In the genomic region with DNA sequence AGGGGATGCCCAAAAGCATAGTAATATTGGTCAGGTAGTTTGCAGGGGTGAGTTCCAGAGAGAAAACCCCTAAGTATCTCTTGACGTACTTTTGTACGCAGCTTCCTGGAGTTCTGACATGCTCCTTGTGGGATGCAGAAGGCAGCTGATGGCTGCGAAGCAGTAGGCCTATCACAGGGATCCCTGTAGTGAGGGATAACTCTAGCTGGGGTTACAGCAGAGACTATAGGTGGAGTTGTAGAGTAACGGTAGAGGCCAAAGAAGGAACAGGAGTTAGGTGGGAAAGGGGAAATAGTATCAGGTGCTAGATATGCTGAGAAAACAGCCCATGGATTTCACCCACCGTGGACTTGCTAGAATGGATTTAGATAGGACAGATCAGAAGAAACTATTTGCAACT, we compare ENCODE assay signal across 17 cellular contexts. TPM values are rescaled to one million over a fixed set of nuclear protein-coding genes. Genes with fewer than 3 reads are reported as not detected.
DNase-seq lines count a peak whose midpoint lies in the region; ATAC-seq and TF ChIP-seq lines count a peak whose summit lies in the region.
"Had no signal": no experiment of that assay in that cellular context is flagged by ENCODE, and none has a peak within 500 bp of the region (broad histone marks: within the 10 kb centered on the region; RNA-seq: fewer than 3 reads in every experiment).

No MANE protein-coding gene starts in this region.

- peaks cover 8% of the 10 kb centered on the region; the same call in 1 of the 2 replicates for H3K36me3 Mint-ChIP-seq in WTC11
- H3K36me3 Mint-ChIP-seq: CD4-positive, CD25-positive, alpha-beta regulatory T cell; CD8-positive, alpha-beta memory T cell had no signal

- peaks cover 7% of the 10 kb centered on the region; the same call in 1 of the 2 replicates for H3K9me3 Mint-ChIP-seq in WTC11

- H3K27me3 Mint-ChIP-seq in WTC11 (ENCODE audit: low read depth) = no peaks in the 10 kb centered on the region
- H3K27me3 Mint-ChIP-seq: CD4-positive, CD25-positive, alpha-beta regulatory T cell; CD8-positive, alpha-beta memory T cell had no signal

- no peak overlapping the region for H3K27ac Mint-ChIP-seq in WTC11
- H3K27ac Mint-ChIP-seq: CD4-positive, CD25-positive, alpha-beta regulatory T cell; CD8-positive, alpha-beta memory T cell had no signal

- H3K4me3 Mint-ChIP-seq in WTC11 = no peak overlapping the region

- ATAC-seq in WTC11 = peak; percentile 82
- no peak for ATAC-seq in HG03139 (IDR thresholded peaks at IDR 0.05; ENCODE audit: unreplicated experiment)
- ATAC-seq in HG03432 (IDR thresholded peaks at IDR 0.05; ENCODE audit: unreplicated experiment) = no peak
- ATAC-seq in left lobe of liver = no peak
- ATAC-seq: HepG2 had no signal

- in situ Hi-C loops in Caki2 (cut with HindIII; ENCODE audit: low pct_unique_long_range_greater_than_20kb, low sequenced_read_pairs) = no loop called here

- H3K4me3 ChIP-seq in H7 (ENCODE audit: insufficient read depth, low read depth, low read length) = no peak overlapping the region

- DNase-seq in Caki2 (ENCODE audit: low read depth) = peak; percentile 55
- DNase-seq in H7 = peak; percentile 25
- no peak for DNase-seq in WTC11 (ENCODE audit: low spot score)
- peak; percentile 8 for DNase-seq in iPS-NIHi11 (ENCODE audit: low spot score)
- DNase-seq in left lobe of liver (ENCODE audit: low spot score) = no peak
- DNase-seq: BE2C; C1 segment of cervical spinal cord; CD4-positive, CD25-positive, alpha-beta regulatory T cell; CD8-positive, alpha-beta memory T cell; COR-L47; DMS79 treated with DMSO at 0.1 percent for 48 hours; GF-D8; GOT3; HCEC 1CT had no signal

- POLR2A ChIA-PET in WTC11 (lab: Charles Lee) = no interaction called here

- peaks cover 21% of the 10 kb centered on the region for H3K4me1 Mint-ChIP-seq in WTC11
- H3K4me1 Mint-ChIP-seq: CD4-positive, CD25-positive, alpha-beta regulatory T cell; CD8-positive, alpha-beta memory T cell had no signal

- CTCF ChIA-PET in WTC11 (lab: Charles Lee) = interaction anchor here (1.0 to 2.3 kb wide), 3 partner anchors 262 to 308 kb away, joined by 3 to 8 read pairs (median 6); no protein-coding TSS in a partner anchor

- no peaks in the 10 kb centered on the region for H3K36me3 ChIP-seq in H7 (replicated peaks; ENCODE audit: control insufficient read depth, insufficient read depth, low read length)
- H3K36me3 ChIP-seq: BE2C had no signal

- TF ChIP-seq CTCF in WTC11 (IDR thresholded peaks at IDR 0.05) = no peak

- H3K27me3 ChIP-seq in H7 (ENCODE audit: control insufficient read depth, insufficient read depth, low read length) = no peaks in the 10 kb centered on the region
- H3K27me3 ChIP-seq: BE2C had no signal

TF ChIP-seq in WTC11, 78 proteins besides CTCF, POLR2A, EP300 and RAD21:
- TF ChIP-seq GRHL2 (CRISPR knock-in tag; IDR thresholded peaks at IDR 0.05; ENCODE audit: insufficient replicate concordance, severe bottlenecking) (no peak), KAT7 (CRISPR knock-in tag; IDR thresholded peaks at IDR 0.05; ENCODE audit: borderline replicate concordance) (no peak), ZNF423 (CRISPR knock-in tag; IDR thresholded peaks at IDR 0.05) (no peak), JAZF1 (CRISPR knock-in tag; IDR thresholded peaks at IDR 0.05) (no peak), ATF1 (CRISPR knock-in tag; IDR thresholded peaks at IDR 0.05) (no peak), RORB (CRISPR knock-in tag; IDR thresholded peaks at IDR 0.05) (no peak), ZNF263 (CRISPR knock-in tag; IDR thresholded peaks at IDR 0.05; ENCODE audit: low read depth) (no peak)
- TF ChIP-seq, protein P1, sequence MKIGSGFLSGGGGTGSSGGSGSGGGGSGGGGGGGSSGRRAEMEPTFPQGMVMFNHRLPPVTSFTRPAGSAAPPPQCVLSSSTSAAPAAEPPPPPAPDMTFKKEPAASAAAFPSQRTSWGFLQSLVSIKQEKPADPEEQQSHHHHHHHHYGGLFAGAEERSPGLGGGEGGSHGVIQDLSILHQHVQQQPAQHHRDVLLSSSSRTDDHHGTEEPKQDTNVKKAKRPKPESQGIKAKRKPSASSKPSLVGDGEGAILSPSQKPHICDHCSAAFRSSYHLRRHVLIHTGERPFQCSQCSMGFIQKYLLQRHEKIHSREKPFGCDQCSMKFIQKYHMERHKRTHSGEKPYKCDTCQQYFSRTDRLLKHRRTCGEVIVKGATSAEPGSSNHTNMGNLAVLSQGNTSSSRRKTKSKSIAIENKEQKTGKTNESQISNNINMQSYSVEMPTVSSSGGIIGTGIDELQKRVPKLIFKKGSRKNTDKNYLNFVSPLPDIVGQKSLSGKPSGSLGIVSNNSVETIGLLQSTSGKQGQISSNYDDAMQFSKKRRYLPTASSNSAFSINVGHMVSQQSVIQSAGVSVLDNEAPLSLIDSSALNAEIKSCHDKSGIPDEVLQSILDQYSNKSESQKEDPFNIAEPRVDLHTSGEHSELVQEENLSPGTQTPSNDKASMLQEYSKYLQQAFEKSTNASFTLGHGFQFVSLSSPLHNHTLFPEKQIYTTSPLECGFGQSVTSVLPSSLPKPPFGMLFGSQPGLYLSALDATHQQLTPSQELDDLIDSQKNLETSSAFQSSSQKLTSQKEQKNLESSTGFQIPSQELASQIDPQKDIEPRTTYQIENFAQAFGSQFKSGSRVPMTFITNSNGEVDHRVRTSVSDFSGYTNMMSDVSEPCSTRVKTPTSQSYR (CRISPR knock-in tag; IDR thresholded peaks at IDR 0.05) = no peak
- TF ChIP-seq, protein P2, sequence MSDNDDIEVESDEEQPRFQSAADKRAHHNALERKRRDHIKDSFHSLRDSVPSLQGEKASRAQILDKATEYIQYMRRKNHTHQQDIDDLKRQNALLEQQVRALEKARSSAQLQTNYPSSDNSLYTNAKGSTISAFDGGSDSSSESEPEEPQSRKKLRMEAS (CRISPR knock-in tag; IDR thresholded peaks at IDR 0.05) = no peak
TF ChIP-seq in WTC11: peak in this region for 0.

RNA-seq across cellular contexts. Expression of a gene that starts 37.3 kb away (rescaled TPM):
- total RNA-seq in Caki2 (2014; rRNA removed; shearing (Covaris generic); ENCODE audit: low replicate concordance) = 667 and 694 TPM in 2 replicates
- total RNA-seq in H7 (2014; rRNA removed; shearing (Covaris generic)) = 108 and 120 TPM in 2 replicates
- 285 to 344 TPM (median 324 TPM) in 3 replicates for total RNA-seq in WTC11 (2021)
- 1,460 TPM for total RNA-seq in left lobe of liver

Comparison
In these comparisons a context has a peak if more than half of its experiments do, and no peak if none do; other contexts are left out.
1. DNase-seq: peak in Caki2 (single experiment), H7 (single experiment) and iPS-NIHi11 (single experiment); none in WTC11 (single experiment) and left lobe of liver (single experiment).